ENCODE assay signal across 16 cellular contexts in genomic region chr4:47741200-47741599, GRCh38.
DNase-seq lines count a peak whose midpoint lies in the region; ATAC-seq and TF ChIP-seq lines count a peak whose summit lies in the region.
"Had no signal": no experiment of that assay in that cellular context is flagged by ENCODE, and none has a peak within 500 bp of the region (broad histone marks: within the 10 kb centered on the region; RNA-seq: fewer than 3 reads in every experiment).

No MANE protein-coding gene starts in this region.

- H3K4me3 ChIP-seq in choroid plexus epithelial cell (ENCODE audit: low read depth, low read length), result no peak overlapping the region
- H3K4me3 ChIP-seq: esophagus muscularis mucosa had no signal

- peak; percentile 17 for DNase-seq in H4 (ENCODE audit: low spot score)
- DNase-seq in NCI-H226, result peak; percentile 10
- peak; percentile 72 for DNase-seq in choroid plexus epithelial cell (ENCODE audit: low read depth)
- DNase-seq in non-pigmented ciliary epithelial cell (ENCODE audit: low read depth), result peak; percentile 42
- DNase-seq in NCI-H2171 (lab: John Stamatoyannopoulos, UW), result no peak
- DNase-seq in NCI-H345 (lab: John Stamatoyannopoulos, UW), result no peak
- DNase-seq: activated CD4-positive, alpha-beta T cell treated with anti-CD3 and anti-CD28 coated beads, Interleukin-2, amount 10 ng/mL, durations not matched to agents 7 days and 5 days; activated naive CD4-positive, alpha-beta T cell treated with anti-CD3 and anti-CD28 coated beads for 36 hours; hypothalamus; NCI-H446 treated with DMSO at 0.1 percent for 48 hours; SK-N-SH; stimulated activated CD4-positive, alpha-beta T cell treated with anti-CD3 and anti-CD28 coated beads, Interleukin-4, amount 100 ng/mL, for 1 hour had no signal

- no peak for ATAC-seq in GM21381 (IDR thresholded peaks at IDR 0.05; ENCODE audit: unreplicated experiment)
- ATAC-seq: left lobe of liver, sciatic nerve had no signal

- no peak for TF ChIP-seq CTCF in choroid plexus epithelial cell (conservative IDR thresholded peaks at IDR 0.05; ENCODE audit: low read depth, low read length)

Comparison
In these comparisons a context has a peak if more than half of its experiments do, and no peak if none do; other contexts are left out.
1. DNase-seq: peak in H4 (single experiment), NCI-H226 (single experiment), choroid plexus epithelial cell (single experiment) and non-pigmented ciliary epithelial cell (single experiment); none in NCI-H2171 (single experiment) and NCI-H345 (single experiment).